Comparison of ENCODE assay signal across 7 cellular contexts in the genomic region with DNA sequence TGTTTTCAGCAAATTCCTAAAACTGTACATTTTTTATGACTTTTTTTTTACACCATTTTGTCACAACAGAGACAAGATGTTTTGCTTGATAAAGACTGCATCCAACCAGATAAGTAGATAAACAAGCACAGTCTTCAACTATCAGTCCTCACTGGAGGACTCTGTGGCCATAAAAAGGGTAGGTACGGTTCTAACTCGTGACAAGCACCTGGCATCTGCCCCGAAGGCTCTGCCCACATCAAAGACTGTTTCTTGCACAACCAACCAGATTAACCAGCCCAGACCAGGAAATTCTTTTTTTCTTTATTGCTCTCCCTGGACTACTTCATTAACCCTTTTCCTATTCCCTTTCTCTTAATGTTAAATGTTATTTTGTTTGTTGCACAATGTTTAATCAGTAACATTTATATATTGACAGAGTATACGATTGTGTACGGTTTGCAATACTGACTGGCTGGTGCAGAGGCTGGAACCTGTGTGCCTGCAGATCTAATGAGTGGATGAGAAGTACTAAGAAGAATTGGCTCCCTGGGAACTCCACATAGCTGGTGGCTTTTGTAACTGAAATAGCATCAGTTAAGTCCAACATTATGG.
DNase-seq lines count a peak whose midpoint lies in the region; FAIRE-seq and TF ChIP-seq lines count a peak whose summit lies in the region.

No MANE protein-coding gene starts in this region.

- no peak for TF ChIP-seq POLR2A in prostate gland (IDR thresholded peaks at IDR 0.05)

- H3K27ac ChIP-seq in HUES6 (ENCODE audit: low read depth, low read length) (peak overlapping the region; percentile 3; the same call in 1 of the 2 replicates), prostate gland (peak overlapping the region; percentile 75 to 83)

- H3K4me3 ChIP-seq in HUES6 (ENCODE audit: low read depth, low read length) (no peak overlapping the region), bronchial epithelial cell (ENCODE audit: low read depth, low read length) (no peak overlapping the region), prostate gland (no peak overlapping the region)

- peak overlapping the region; percentile 0 for H3K9ac ChIP-seq in HUES6 (ENCODE audit: low read length)

- 16% methylated on average over 5 of the region's 5 CpGs for WGBS in prostate gland

- FAIRE-seq in bronchial epithelial cell (lab: Jason Lieb, UNC) (no peak), GM19239 (lab: Jason Lieb, UNC) (no peak)

- no peaks in the 10 kb centered on the region for H3K27me3 ChIP-seq in HUES6 (ENCODE audit: control insufficient read depth, insufficient read depth, low read length)
- no peaks in the 10 kb centered on the region for H3K27me3 ChIP-seq in bronchial epithelial cell (ENCODE audit: control insufficient read depth, insufficient read depth, low read length)
- no peaks in the 10 kb centered on the region for H3K27me3 ChIP-seq in prostate gland (replicated peaks; ENCODE audit: insufficient read depth)

- H3K9me3 ChIP-seq in HUES6 (ENCODE audit: control insufficient read depth, insufficient read depth, low read depth, low read length), result no peaks in the 10 kb centered on the region
- no peaks in the 10 kb centered on the region for H3K9me3 ChIP-seq in prostate gland

- peaks cover 25% of the 10 kb centered on the region for H3K36me3 ChIP-seq in HUES6 (ENCODE audit: control insufficient read depth, insufficient read depth, low read length)
- peaks cover 4% of the 10 kb centered on the region for H3K36me3 ChIP-seq in bronchial epithelial cell (ENCODE audit: control insufficient read depth, insufficient read depth, low read length)
- H3K36me3 ChIP-seq in prostate gland, result no peaks in the 10 kb centered on the region

- DNase-seq in NOMO-1 treated with dmso at 0.1 percent for 144 hours (lab: John Stamatoyannopoulos, UW; ENCODE audit: unreplicated experiment) (peak; percentile 17), bronchial epithelial cell (ENCODE audit: low read depth) (peak; percentile 83), prostate gland (ENCODE audit: low spot score) (peak; percentile 94), GM19239 (ENCODE audit: insufficient read length, low spot score) (no peak), NCI-H524 treated with DMSO at 0.1 percent for 48 hours (lab: John Stamatoyannopoulos, UW) (no peak), NCI-H1417 treated with DMSO at 0.1 percent for 48 hours (lab: John Stamatoyannopoulos, UW) (no peak)

- H3K4me1 ChIP-seq in HUES6 (ENCODE audit: control insufficient read depth, insufficient read depth, low read length) (peaks cover 53% of the 10 kb centered on the region), prostate gland (replicated peaks) (peaks cover 43% of the 10 kb centered on the region)

- intact Hi-C loops in prostate gland (cut with DNase I), result no loop called here

- TF ChIP-seq CTCF in bronchial epithelial cell (IDR thresholded peaks at IDR 0.05; ENCODE audit: insufficient read depth, low read length, severe bottlenecking) (no peak), prostate gland (IDR thresholded peaks at IDR 0.05) (no peak)

Comparison
In these comparisons a context has a peak if more than half of its experiments do, and no peak if none do; other contexts are left out.
1. DNase-seq: peak in NOMO-1 treated with dmso at 0.1 percent for 144 hours (single experiment), bronchial epithelial cell (single experiment) and prostate gland (single experiment); none in GM19239 (single experiment), NCI-H524 treated with DMSO at 0.1 percent for 48 hours (single experiment) and NCI-H1417 treated with DMSO at 0.1 percent for 48 hours (single experiment).